14 cellular contexts compared by ENCODE assay signal in genomic region chr6:111957623-111958315, GRCh38.
DNase-seq lines count a peak whose midpoint lies in the region; ATAC-seq, FAIRE-seq and TF ChIP-seq lines count a peak whose summit lies in the region.
"Had no signal": no experiment of that assay in that cellular context is flagged by ENCODE, and none has a peak within 500 bp of the region (broad histone marks: within the 10 kb centered on the region; RNA-seq: fewer than 3 reads in every experiment).

No MANE protein-coding gene starts in this region.

- no peak overlapping the region for H3K27ac ChIP-seq in HepG2 (ENCODE audit: extremely low read length, insufficient read depth, low read length)
- H3K27ac ChIP-seq in right lobe of liver, result no peak overlapping the region
- H3K27ac ChIP-seq in esophagus muscularis mucosa (replicated peaks in 1 of 4), result no peak overlapping the region
- no peak overlapping the region for H3K27ac ChIP-seq in OCI-LY7 (ENCODE audit: low read depth, low read length, poor library complexity, severe bottlenecking)
- H3K27ac ChIP-seq in brain microvascular endothelial cell, result no peak overlapping the region
- H3K27ac ChIP-seq: upper lobe of right lung had no signal

- no peak overlapping the region for H3K4me2 ChIP-seq in HepG2 (ENCODE audit: low read depth, low read length)
- no peak overlapping the region for H3K4me2 ChIP-seq in OCI-LY7 (ENCODE audit: low read length)

- no peak for DNase-seq in HepG2 (ENCODE audit: low spot score)
- no peak for DNase-seq in right lobe of liver
- peak; percentile 24 for DNase-seq in NCI-H2227 treated with DMSO at 0.1 percent for 48 hours (lab: John Stamatoyannopoulos, UW)
- DNase-seq in esophagus muscularis mucosa (ENCODE audit: extremely low spot score), result peak; percentile 74
- DNase-seq in OCI-LY7 (ENCODE audit: low spot score), result no peak
- no peak for DNase-seq in stimulated activated effector memory CD8-positive, alpha-beta T cell treated with anti-CD3 and anti-CD28 coated beads, Interleukin-12 subunit alpha, Interleukin-12 subunit beta, amount 100 ng/mL, for 72 hours (ENCODE audit: low spot score in 2 of 2)
- no peak for DNase-seq in brain microvascular endothelial cell
- DNase-seq: activated gamma-delta T cell; effector memory CD4-positive, alpha-beta T cell; NCI-H774; stimulated activated CD4-positive, alpha-beta T cell treated with anti-CD3 and anti-CD28 coated beads, Interleukin-2, amount 100 ng/mL, for 24 hours; upper lobe of right lung had no signal

- no peaks in the 10 kb centered on the region for H3K9me2 ChIP-seq in OCI-LY7 (ENCODE audit: insufficient read depth, low read length)

- TF ChIP-seq EP300 in HepG2 (IDR thresholded peaks at IDR 0.05; ENCODE audit: low read depth in 2 of 2, low read length in 2 of 2) (no peak), HepG2 (CRISPR knock-in tag; IDR thresholded peaks at IDR 0.05; ENCODE audit: borderline replicate concordance) (no peak), esophagus muscularis mucosa (IDR thresholded peaks at IDR 0.05) (no peak)

- H2AFZ ChIP-seq in HepG2 (ENCODE audit: low read length) (no peak overlapping the region), OCI-LY7 (ENCODE audit: low read length) (no peak overlapping the region)

- H3K9ac ChIP-seq in HepG2 (ENCODE audit: insufficient read depth, low read depth, low read length), result no peak overlapping the region

- TF ChIP-seq CTCF in HepG2 (CRISPR knock-in tag; IDR thresholded peaks at IDR 0.05) (peak; percentile 31; the same call in 1 of the 2 replicates), right lobe of liver (IDR thresholded peaks at IDR 0.05) (no peak), esophagus muscularis mucosa (IDR thresholded peaks at IDR 0.05) (no peak), OCI-LY7 (conservative IDR thresholded peaks at IDR 0.05; ENCODE audit: low read length) (no peak), brain microvascular endothelial cell (IDR thresholded peaks at IDR 0.05; ENCODE audit: low read depth, low read length, missing control alignments) (no peak)

- no peaks in the 10 kb centered on the region for H3K4me1 Mint-ChIP-seq in stimulated activated effector memory CD8-positive, alpha-beta T cell treated with anti-CD3 and anti-CD28 coated beads, Interleukin-12 subunit alpha, Interleukin-12 subunit beta, amount 100 ng/mL, for 72 hours

- no peaks in the 10 kb centered on the region for H3K9me3 Mint-ChIP-seq in stimulated activated effector memory CD8-positive, alpha-beta T cell treated with anti-CD3 and anti-CD28 coated beads, Interleukin-12 subunit alpha, Interleukin-12 subunit beta, amount 100 ng/mL, for 72 hours

- no peak overlapping the region for H3K4me3 Mint-ChIP-seq in stimulated activated effector memory CD8-positive, alpha-beta T cell treated with anti-CD3 and anti-CD28 coated beads, Interleukin-12 subunit alpha, Interleukin-12 subunit beta, amount 100 ng/mL, for 72 hours

- H3K4me3 ChIP-seq in HepG2 (replicated peaks in 1 of 3; ENCODE audit: insufficient read depth in 1 of 3, low read depth in 2 of 3, low read length in 3 of 3), result no peak overlapping the region
- no peak overlapping the region for H3K4me3 ChIP-seq in right lobe of liver
- no peak overlapping the region for H3K4me3 ChIP-seq in esophagus muscularis mucosa
- no peak overlapping the region for H3K4me3 ChIP-seq in OCI-LY7 (ENCODE audit: low read depth, low read length, poor library complexity, severe bottlenecking)
- H3K4me3 ChIP-seq in brain microvascular endothelial cell (ENCODE audit: low read depth, low read length), result no peak overlapping the region
- H3K4me3 ChIP-seq: upper lobe of right lung had no signal

- intact Hi-C loops in HepG2 (cut with micrococcal nuclease; ENCODE audit: unreplicated experiment), result no loop called here
- intact Hi-C loops in right lobe of liver (cut with DNase I), result no loop called here
- intact Hi-C loops in esophagus muscularis mucosa (cut with DNase I), result no loop called here
- intact Hi-C loops in OCI-LY7 (cut with micrococcal nuclease; ENCODE audit: unreplicated experiment), result no loop called here

- ATAC-seq in HepG2 (peak; percentile 80), right lobe of liver (no peak), GM21825 (IDR thresholded peaks at IDR 0.05; ENCODE audit: unreplicated experiment) (no peak)
- ATAC-seq in stimulated activated effector memory CD8-positive, alpha-beta T cell treated with anti-CD3 and anti-CD28 coated beads, Interleukin-12 subunit alpha, Interleukin-12 subunit beta, amount 100 ng/mL, for 72 hours, result no peak

- in situ Hi-C loops in HepG2 (cut with HindIII; ENCODE audit: extremely low pct_ligation_motif_present, low pct_unique_long_range_greater_than_20kb) (no loop called here), brain microvascular endothelial cell (cut with HindIII; ENCODE audit: low pct_ligation_motif_present, low sequenced_read_pairs) (no loop called here)

- H3K36me3 Mint-ChIP-seq in stimulated activated effector memory CD8-positive, alpha-beta T cell treated with anti-CD3 and anti-CD28 coated beads, Interleukin-12 subunit alpha, Interleukin-12 subunit beta, amount 100 ng/mL, for 72 hours, result no peaks in the 10 kb centered on the region

- CTCF ChIA-PET in HepG2 (lab: Yijun Ruan, JAX; ENCODE audit: low intra/inter-chr PET ratio, low total read pairs) (no interaction called here), OCI-LY7 (lab: Charles Lee; ENCODE audit: unreplicated experiment) (no interaction called here)

- POLR2A ChIA-PET in HepG2 (lab: Yijun Ruan, JAX) (no interaction called here), OCI-LY7 (lab: Charles Lee) (interaction anchor here (0.6 to 1.8 kb wide), 5 partner anchors 32 to 504 kb away, joined by 3 to 6 read pairs (median 4); no protein-coding TSS in a partner anchor)

- H3K4me1 ChIP-seq in HepG2 (ENCODE audit: insufficient read depth, low read length) (no peaks in the 10 kb centered on the region), right lobe of liver (no peaks in the 10 kb centered on the region), esophagus muscularis mucosa (peaks cover 0 to 6% (median 0%) of the 10 kb centered on the region in 4 donors), OCI-LY7 (ENCODE audit: insufficient read depth, low read length, poor library complexity, severe bottlenecking) (no peaks in the 10 kb centered on the region)
- H3K4me1 ChIP-seq: upper lobe of right lung had no signal

- no peak for FAIRE-seq in HepG2 (lab: Jason Lieb, UNC)
- FAIRE-seq: keratinocyte had no signal

- BruUV-seq in HepG2 (replicated peaks; lab: Mats Ljungman, UMichigan) (no TSS peak), OCI-LY7 (replicated peaks; lab: Mats Ljungman, UMichigan) (no TSS peak)

- no peak for TF ChIP-seq RAD21 in HepG2 (CRISPR knock-in tag; IDR thresholded peaks at IDR 0.05)

- no peaks in the 10 kb centered on the region for H3K36me3 ChIP-seq in HepG2 (replicated peaks in 1 of 2; ENCODE audit: control insufficient read depth in 1 of 2, insufficient read depth in 2 of 2, low read length in 2 of 2)
- no peaks in the 10 kb centered on the region for H3K36me3 ChIP-seq in right lobe of liver
- no peaks in the 10 kb centered on the region for H3K36me3 ChIP-seq in esophagus muscularis mucosa
- no peaks in the 10 kb centered on the region for H3K36me3 ChIP-seq in OCI-LY7 (ENCODE audit: insufficient read depth, low read length)
- H3K36me3 ChIP-seq in brain microvascular endothelial cell (replicated peaks), result no peaks in the 10 kb centered on the region
- H3K36me3 ChIP-seq: upper lobe of right lung had no signal

- H4K20me1 ChIP-seq in HepG2 (ENCODE audit: insufficient read depth, low read length) (no peaks in the 10 kb centered on the region), OCI-LY7 (ENCODE audit: insufficient read depth, low read length) (no peaks in the 10 kb centered on the region)

- TF ChIP-seq POLR2A in HepG2 (IDR thresholded peaks at IDR 0.05; ENCODE audit: insufficient read depth in 1 of 2, low read depth in 2 of 2, low read length in 2 of 2), result no peak
- TF ChIP-seq POLR2A in right lobe of liver (IDR thresholded peaks at IDR 0.05), result no peak
- TF ChIP-seq POLR2A in esophagus muscularis mucosa (IDR thresholded peaks at IDR 0.05; ENCODE audit: low read depth), result no peak

- H3K79me2 ChIP-seq in HepG2 (ENCODE audit: insufficient read depth, low read length), result no peaks in the 10 kb centered on the region
- no peaks in the 10 kb centered on the region for H3K79me2 ChIP-seq in OCI-LY7 (ENCODE audit: insufficient read depth, low read depth, low read length)

- peaks cover 0 to 13% of the 10 kb centered on the region in 2 experiments; a peak in 3 of 5 replicates for H3K27me3 ChIP-seq in HepG2 (ENCODE audit: control insufficient read depth in 1 of 2, insufficient read depth in 2 of 2, low read length in 2 of 2)
- no peaks in the 10 kb centered on the region for H3K27me3 ChIP-seq in right lobe of liver
- H3K27me3 ChIP-seq in esophagus muscularis mucosa, result no peaks in the 10 kb centered on the region
- no peaks in the 10 kb centered on the region for H3K27me3 ChIP-seq in brain microvascular endothelial cell (replicated peaks)
- H3K27me3 ChIP-seq: upper lobe of right lung had no signal

- WGBS in HepG2 (ENCODE audit: low lambda C conversion rate), result 46% methylated on average over 10 of the region's 10 CpGs
- WGBS in right lobe of liver (ENCODE audit: insufficient coverage, low coverage, low lambda C conversion rate, missing lambda C conversion rate), result 44% methylated on average over 6 of the region's 10 CpGs
- WGBS in esophagus muscularis mucosa, result 80% methylated on average over 10 of the region's 10 CpGs

- no peak overlapping the region for H3K27ac Mint-ChIP-seq in stimulated activated effector memory CD8-positive, alpha-beta T cell treated with anti-CD3 and anti-CD28 coated beads, Interleukin-12 subunit alpha, Interleukin-12 subunit beta, amount 100 ng/mL, for 72 hours

- H3K9me3 ChIP-seq in HepG2 (ENCODE audit: low read length), result no peaks in the 10 kb centered on the region
- H3K9me3 ChIP-seq in right lobe of liver, result no peaks in the 10 kb centered on the region
- no peaks in the 10 kb centered on the region for H3K9me3 ChIP-seq in esophagus muscularis mucosa
- H3K9me3 ChIP-seq in OCI-LY7 (ENCODE audit: low read length), result no peaks in the 10 kb centered on the region
- H3K9me3 ChIP-seq: upper lobe of right lung had no signal

Comparison
In these comparisons a context has a peak if more than half of its experiments do, and no peak if none do; other contexts are left out.
1. DNase-seq: peak in NCI-H2227 treated with DMSO at 0.1 percent for 48 hours (single experiment) and esophagus muscularis mucosa (single experiment); none in HepG2 (single experiment), right lobe of liver (0 of 3), OCI-LY7 (single experiment), stimulated activated effector memory CD8-positive, alpha-beta T cell treated with anti-CD3 and anti-CD28 coated beads, Interleukin-12 subunit alpha, Interleukin-12 subunit beta, amount 100 ng/mL, for 72 hours (0 of 2) and brain microvascular endothelial cell (single experiment).